Comparison of ENCODE assay signal across 1 cellular context in the genomic region with DNA sequence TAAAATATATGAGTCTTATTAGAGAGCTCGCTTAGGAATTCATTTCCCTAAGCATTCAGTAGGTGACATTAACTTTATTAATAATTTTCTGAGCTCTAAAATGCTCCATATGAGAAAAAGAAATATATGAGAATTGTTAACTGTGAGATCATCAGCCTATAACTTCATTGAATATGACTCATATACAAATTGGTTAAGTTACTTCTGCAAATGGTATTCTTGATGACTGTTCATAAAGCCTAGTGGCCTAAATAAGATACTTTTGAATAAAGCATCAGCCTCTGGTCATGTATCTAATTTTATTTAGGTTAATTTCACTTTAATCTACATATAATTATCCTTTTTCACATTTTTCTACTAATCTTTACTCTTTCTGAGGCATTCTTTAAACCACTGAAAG.
TF ChIP-seq lines count a peak whose summit lies in the region.

No MANE protein-coding gene starts in this region.

TF ChIP-seq in SK-N-SH, 30 proteins besides CTCF, POLR2A, EP300 and RAD21 (continued from another document):
- TF ChIP-seq, protein P1, sequence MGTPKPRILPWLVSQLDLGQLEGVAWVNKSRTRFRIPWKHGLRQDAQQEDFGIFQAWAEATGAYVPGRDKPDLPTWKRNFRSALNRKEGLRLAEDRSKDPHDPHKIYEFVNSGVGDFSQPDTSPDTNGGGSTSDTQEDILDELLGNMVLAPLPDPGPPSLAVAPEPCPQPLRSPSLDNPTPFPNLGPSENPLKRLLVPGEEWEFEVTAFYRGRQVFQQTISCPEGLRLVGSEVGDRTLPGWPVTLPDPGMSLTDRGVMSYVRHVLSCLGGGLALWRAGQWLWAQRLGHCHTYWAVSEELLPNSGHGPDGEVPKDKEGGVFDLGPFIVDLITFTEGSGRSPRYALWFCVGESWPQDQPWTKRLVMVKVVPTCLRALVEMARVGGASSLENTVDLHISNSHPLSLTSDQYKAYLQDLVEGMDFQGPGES (IDR thresholded peaks at IDR 0.05; ENCODE audit: low read depth, low read length) = no peak
- TF ChIP-seq, protein P2, sequence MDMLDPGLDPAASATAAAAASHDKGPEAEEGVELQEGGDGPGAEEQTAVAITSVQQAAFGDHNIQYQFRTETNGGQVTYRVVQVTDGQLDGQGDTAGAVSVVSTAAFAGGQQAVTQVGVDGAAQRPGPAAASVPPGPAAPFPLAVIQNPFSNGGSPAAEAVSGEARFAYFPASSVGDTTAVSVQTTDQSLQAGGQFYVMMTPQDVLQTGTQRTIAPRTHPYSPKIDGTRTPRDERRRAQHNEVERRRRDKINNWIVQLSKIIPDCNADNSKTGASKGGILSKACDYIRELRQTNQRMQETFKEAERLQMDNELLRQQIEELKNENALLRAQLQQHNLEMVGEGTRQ (IDR thresholded peaks at IDR 0.05; ENCODE audit: borderline replicate concordance, low read depth, low read length) = no peak
